ENCODE assay signal across 20 cellular contexts in genomic region chr7:8200717-8201116, GRCh38.
A peak's percentile ranks its signal among the peaks of the same experiment; 100 is the strongest.
DNase-seq lines count a peak whose midpoint lies in the region; ATAC-seq, FAIRE-seq and TF ChIP-seq lines count a peak whose summit lies in the region.
"Had no signal": no experiment of that assay in that cellular context is flagged by ENCODE, and none has a peak within 500 bp of the region (broad histone marks: within the 10 kb centered on the region; RNA-seq: fewer than 3 reads in every experiment).

No MANE protein-coding gene starts in this region.

- H3K27ac ChIP-seq in K562 (ENCODE audit: extremely low read depth, low read depth, low read length): no peak overlapping the region
- H3K27ac ChIP-seq in subcutaneous abdominal adipose tissue (ENCODE audit: low read depth, low read length): peak overlapping the region; percentile 90

- CTCF ChIA-PET in K562 (lab: Yijun Ruan, JAX; ENCODE audit: low intra/inter-chr PET ratio): no interaction called here

- H3K9ac ChIP-seq in K562 (ENCODE audit: insufficient read depth in 1 of 2, low read depth in 2 of 2, low read length in 2 of 2) (no peak overlapping the region), subcutaneous abdominal adipose tissue (ENCODE audit: low read length in 5 of 5) (peak overlapping the region in 1 of 5 donors; percentile 50)

- H3K36me3 Mint-ChIP-seq in activated naive CD8-positive, alpha-beta T cell treated with anti-CD3 and anti-CD28 coated beads, Interleukin-2, amount 50 U/mL, for 24 hours (ENCODE audit: low read depth): no peaks in the 10 kb centered on the region
- H3K36me3 Mint-ChIP-seq in activated naive CD8-positive, alpha-beta T cell treated with anti-CD3 and anti-CD28 coated beads for 36 hours: no peaks in the 10 kb centered on the region

- H3K4me1 Mint-ChIP-seq in activated naive CD8-positive, alpha-beta T cell treated with anti-CD3 and anti-CD28 coated beads, Interleukin-2, amount 50 U/mL, for 24 hours: peaks cover 53% of the 10 kb centered on the region
- peaks cover 15% of the 10 kb centered on the region for H3K4me1 Mint-ChIP-seq in activated naive CD8-positive, alpha-beta T cell treated with anti-CD3 and anti-CD28 coated beads for 36 hours

- no peaks in the 10 kb centered on the region for H3K9me3 ChIP-seq in K562 (replicated peaks; ENCODE audit: control insufficient read depth, insufficient read depth, low read depth, low read length)
- no peaks in the 10 kb centered on the region for H3K9me3 ChIP-seq in subcutaneous abdominal adipose tissue (ENCODE audit: control insufficient read depth in 5 of 5, low read length in 5 of 5)

- no peak overlapping the region for H3K4me3 ChIP-seq in K562
- no peak overlapping the region for H3K4me3 ChIP-seq in subcutaneous abdominal adipose tissue (ENCODE audit: low read depth in 1 of 5, low read length in 5 of 5)

- H3K79me2 ChIP-seq in K562 (ENCODE audit: control insufficient read depth, insufficient read depth, low read length): no peaks in the 10 kb centered on the region

- no peaks in the 10 kb centered on the region for H3K9me1 ChIP-seq in K562 (ENCODE audit: control insufficient read depth, insufficient read depth, low read length)

- H3K27me3 Mint-ChIP-seq in activated naive CD8-positive, alpha-beta T cell treated with anti-CD3 and anti-CD28 coated beads, Interleukin-2, amount 50 U/mL, for 24 hours: peaks cover 15% of the 10 kb centered on the region
- H3K27me3 Mint-ChIP-seq in activated naive CD8-positive, alpha-beta T cell treated with anti-CD3 and anti-CD28 coated beads for 36 hours: peaks cover 19% of the 10 kb centered on the region
- H3K27me3 Mint-ChIP-seq: B cell; CD4-positive, alpha-beta T cell had no signal

- in situ Hi-C loops in K562 (cut with MboI): no loop called here

- H3K27me3 ChIP-seq in K562 (ENCODE audit: control insufficient read depth in 2 of 2, insufficient read depth in 2 of 2, low read length in 2 of 2) (no peaks in the 10 kb centered on the region), subcutaneous abdominal adipose tissue (ENCODE audit: control insufficient read depth in 5 of 5, insufficient read depth in 4 of 5, low read length in 5 of 5) (no peaks in the 10 kb centered on the region)

- H3K36me3 ChIP-seq in K562 (ENCODE audit: control insufficient read depth, insufficient read depth, low read length): no peaks in the 10 kb centered on the region; the same call in 2 of the 3 replicates
- H3K36me3 ChIP-seq in subcutaneous abdominal adipose tissue (ENCODE audit: control insufficient read depth in 5 of 5, insufficient read depth in 5 of 5, low read length in 5 of 5): no peaks in the 10 kb centered on the region

- no peaks in the 10 kb centered on the region for H4K20me1 ChIP-seq in K562 (replicated peaks; ENCODE audit: control insufficient read depth, insufficient read depth, low read length)

- FAIRE-seq in K562 (lab: Jason Lieb, UNC): no peak
- FAIRE-seq: A204.1, GM12892, GM19239, H54 had no signal

- no peak for ATAC-seq in activated naive CD8-positive, alpha-beta T cell treated with anti-CD3 and anti-CD28 coated beads, Interleukin-2, amount 50 U/mL, for 24 hours
- peak; percentile 45 for ATAC-seq in HG02852 (IDR thresholded peaks at IDR 0.05; ENCODE audit: unreplicated experiment)
- ATAC-seq in K562: no peak
- ATAC-seq in GM18909 (IDR thresholded peaks at IDR 0.05; ENCODE audit: poor library complexity, unreplicated experiment): no peak
- ATAC-seq: HCT116 had no signal

- no peaks in the 10 kb centered on the region for H3K9me3 Mint-ChIP-seq in activated naive CD8-positive, alpha-beta T cell treated with anti-CD3 and anti-CD28 coated beads, Interleukin-2, amount 50 U/mL, for 24 hours
- peaks cover 1% of the 10 kb centered on the region for H3K9me3 Mint-ChIP-seq in activated naive CD8-positive, alpha-beta T cell treated with anti-CD3 and anti-CD28 coated beads for 36 hours
- H3K9me3 Mint-ChIP-seq: CD4-positive, alpha-beta T cell had no signal

- no peak for TF ChIP-seq RAD21 in K562 (CRISPR knock-in tag; conservative IDR thresholded peaks at IDR 0.05 in 1 of 2, IDR thresholded peaks at IDR 0.05 in 1 of 2)

- H3K27ac Mint-ChIP-seq in activated naive CD8-positive, alpha-beta T cell treated with anti-CD3 and anti-CD28 coated beads, Interleukin-2, amount 50 U/mL, for 24 hours: peak overlapping the region; percentile 15
- no peak overlapping the region for H3K27ac Mint-ChIP-seq in activated naive CD8-positive, alpha-beta T cell treated with anti-CD3 and anti-CD28 coated beads for 36 hours
- H3K27ac Mint-ChIP-seq: B cell; CD4-positive, alpha-beta T cell had no signal

- no TSS peak for BruUV-seq in K562 (replicated peaks; lab: Mats Ljungman, UMichigan)

- H3K4me3 Mint-ChIP-seq in activated naive CD8-positive, alpha-beta T cell treated with anti-CD3 and anti-CD28 coated beads, Interleukin-2, amount 50 U/mL, for 24 hours: no peak overlapping the region
- H3K4me3 Mint-ChIP-seq in activated naive CD8-positive, alpha-beta T cell treated with anti-CD3 and anti-CD28 coated beads for 36 hours: no peak overlapping the region
- H3K4me3 Mint-ChIP-seq: B cell; CD4-positive, alpha-beta T cell had no signal

- H3K4me1 ChIP-seq in K562 (replicated peaks in 1 of 2; ENCODE audit: control insufficient read depth in 2 of 2, insufficient read depth in 2 of 2, low read length in 2 of 2): peaks cover 8 to 19% of the 10 kb centered on the region in 2 experiments
- H3K4me1 ChIP-seq in subcutaneous abdominal adipose tissue (ENCODE audit: control insufficient read depth in 5 of 5, insufficient read depth in 5 of 5, low read length in 5 of 5): peaks cover 0 to 52% (median 30%) of the 10 kb centered on the region in 5 donors

- POLR2A ChIA-PET in K562 (lab: Yijun Ruan, JAX): no interaction called here

- no peak for DNase-seq in activated naive CD8-positive, alpha-beta T cell treated with anti-CD3 and anti-CD28 coated beads, Interleukin-2, amount 50 U/mL, for 24 hours
- DNase-seq in activated naive CD8-positive, alpha-beta T cell treated with anti-CD3 and anti-CD28 coated beads for 36 hours: no peak
- DNase-seq in K562 (ENCODE audit: extremely low read depth in 1 of 4, low spot score in 3 of 4) (no peak), HUDEP-2 (lab: John Stamatoyannopoulos, UW; ENCODE audit: unreplicated experiment in 76 of 76) (no peak)
- DNase-seq: C1 segment of cervical spinal cord; Calu3; CD4-positive, alpha-beta T cell; DMS79 treated with DMSO at 0.1 percent for 48 hours; EL; GDM1; IMR-90 had no signal

- TF ChIP-seq CTCF in K562 (IDR thresholded peaks at IDR 0.05 in 2 of 3, conservative IDR thresholded peaks at IDR 0.05 in 1 of 3; ENCODE audit: insufficient read depth in 2 of 3, low read depth in 1 of 3, low read length in 3 of 3): no peak

- no peak for TF ChIP-seq EP300 in K562 (IDR thresholded peaks at IDR 0.05; ENCODE audit: low read length)

- intact Hi-C loops in K562 (cut with micrococcal nuclease): no loop called here

- peak overlapping the region; percentile 80 for H2AFZ ChIP-seq in K562 (ENCODE audit: low read depth, low read length)

- no peak for TF ChIP-seq POLR2A in K562 (conservative IDR thresholded peaks at IDR 0.05)

- WGBS in K562 (ENCODE audit: insufficient coverage, low coverage, missing lambda C conversion rate): 54% methylated on average over 1 of the region's 1 CpG

- no peak overlapping the region for H3K4me2 ChIP-seq in K562 (ENCODE audit: insufficient read depth, low read length)

TF ChIP-seq in K562, 482 proteins besides CTCF, POLR2A, EP300 and RAD21:
- TF ChIP-seq ZFP30 (CRISPR knock-in tag; IDR thresholded peaks at IDR 0.05; ENCODE audit: borderline replicate concordance) (no peak), CC2D1A (IDR thresholded peaks at IDR 0.05) (no peak), HOXB6 (CRISPR knock-in tag; IDR thresholded peaks at IDR 0.05; ENCODE audit: borderline replicate concordance) (no peak), ZNF77 (CRISPR knock-in tag; IDR thresholded peaks at IDR 0.05) (no peak), ZC3H11A (IDR thresholded peaks at IDR 0.05; ENCODE audit: low read depth, low read length) (no peak), ZFP1 (CRISPR knock-in tag; IDR thresholded peaks at IDR 0.05) (no peak), NCOA2 (IDR thresholded peaks at IDR 0.05; ENCODE audit: partially characterized antibody in 2 of 2) (no peak), KLF10 (CRISPR knock-in tag; IDR thresholded peaks at IDR 0.05) (no peak), NEUROD1 (IDR thresholded peaks at IDR 0.05; ENCODE audit: borderline replicate concordance, low read depth, low read length, partially characterized antibody) (no peak), TAF1 (IDR thresholded peaks at IDR 0.05; ENCODE audit: control insufficient read depth, extremely low read depth, insufficient read depth, low read length, severe bottlenecking) (no peak), CLOCK (CRISPR knock-in tag; IDR thresholded peaks at IDR 0.05; ENCODE audit: borderline replicate concordance) (no peak), GATAD2A (IDR thresholded peaks at IDR 0.05) (no peak)
- TF ChIP-seq, protein P1, sequence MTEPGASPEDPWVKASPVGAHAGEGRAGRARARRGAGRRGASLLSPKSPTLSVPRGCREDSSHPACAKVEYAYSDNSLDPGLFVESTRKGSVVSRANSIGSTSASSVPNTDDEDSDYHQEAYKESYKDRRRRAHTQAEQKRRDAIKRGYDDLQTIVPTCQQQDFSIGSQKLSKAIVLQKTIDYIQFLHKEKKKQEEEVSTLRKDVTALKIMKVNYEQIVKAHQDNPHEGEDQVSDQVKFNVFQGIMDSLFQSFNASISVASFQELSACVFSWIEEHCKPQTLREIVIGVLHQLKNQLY (CRISPR knock-in tag; conservative IDR thresholded peaks at IDR 0.05): no peak
TF ChIP-seq in K562: peak in this region for 0.
